In genomic region chr15:67504796-67505195, GRCh38 we compare ENCODE assay signal across 22 cellular contexts. TPM values are rescaled to one million over a fixed set of nuclear protein-coding genes. Genes with fewer than 3 reads are reported as not detected.
DNase-seq lines count a peak whose midpoint lies in the region; ATAC-seq, FAIRE-seq and TF ChIP-seq lines count a peak whose summit lies in the region.
"Had no signal": no experiment of that assay in that cellular context is flagged by ENCODE, and none has a peak within 500 bp of the region (broad histone marks: within the 10 kb centered on the region; RNA-seq: fewer than 3 reads in every experiment).

No MANE protein-coding gene starts in this region.

- no peak overlapping the region for H3K9ac ChIP-seq in astrocyte (ENCODE audit: low read length)
- H3K9ac ChIP-seq: parathyroid adenoma had no signal

- TF ChIP-seq CTCF in HFF-Myc (IDR thresholded peaks at IDR 0.05; ENCODE audit: low read depth, low read length, missing control alignments), result no peak
- TF ChIP-seq CTCF in astrocyte (IDR thresholded peaks at IDR 0.05; ENCODE audit: insufficient read depth, low read depth, low read length), result no peak
- TF ChIP-seq CTCF in D721Med (IDR thresholded peaks at IDR 0.05; ENCODE audit: insufficient read depth, missing control alignments), result no peak

- no peaks in the 10 kb centered on the region for H4K20me1 ChIP-seq in astrocyte (ENCODE audit: insufficient read depth, low read length)

- POLR2A ChIA-PET in activated CD4-positive, alpha-beta memory T cell treated with anti-CD3 and anti-CD28 coated beads, Interleukin-2, amount 10 ng/mL, durations not matched to agents 7 days and 5 days (lab: Charles Lee), result no interaction called here

- H3K4me3 Mint-ChIP-seq in astrocyte (ENCODE audit: unreplicated experiment), result no peak overlapping the region
- H3K4me3 Mint-ChIP-seq in activated CD4-positive, alpha-beta memory T cell treated with anti-CD3 and anti-CD28 coated beads, Interleukin-2, amount 10 ng/mL, durations not matched to agents 7 days and 5 days, result no peak overlapping the region
- H3K4me3 Mint-ChIP-seq: activated T-cell treated with anti-CD3 and anti-CD28 coated beads, Interleukin-2, amount 50 U/mL, for 24 hours; central memory CD8-positive, alpha-beta T cell; nephron progenitor cell had no signal

- H3K36me3 Mint-ChIP-seq in astrocyte (ENCODE audit: low read depth, unreplicated experiment), result peaks cover 2% of the 10 kb centered on the region
- no peaks in the 10 kb centered on the region for H3K36me3 Mint-ChIP-seq in activated CD4-positive, alpha-beta memory T cell treated with anti-CD3 and anti-CD28 coated beads, Interleukin-2, amount 10 ng/mL, durations not matched to agents 7 days and 5 days (ENCODE audit: low read depth)

- H3K4me3 ChIP-seq in HFF-Myc (replicated peaks; ENCODE audit: low read depth, low read length) (no peak overlapping the region), astrocyte (ENCODE audit: insufficient read depth, low read depth, low read length) (no peak overlapping the region)
- H3K4me3 ChIP-seq: sigmoid colon, testis had no signal

- no peak overlapping the region for H3K4me2 ChIP-seq in astrocyte (ENCODE audit: low read length)

- H3K27ac Mint-ChIP-seq in astrocyte (ENCODE audit: unreplicated experiment), result no peak overlapping the region
- no peak overlapping the region for H3K27ac Mint-ChIP-seq in activated CD4-positive, alpha-beta memory T cell treated with anti-CD3 and anti-CD28 coated beads, Interleukin-2, amount 10 ng/mL, durations not matched to agents 7 days and 5 days
- H3K27ac Mint-ChIP-seq: activated T-cell treated with anti-CD3 and anti-CD28 coated beads, Interleukin-2, amount 50 U/mL, for 24 hours; nephron progenitor cell had no signal

- CTCF ChIA-PET in activated CD4-positive, alpha-beta memory T cell treated with anti-CD3 and anti-CD28 coated beads, Interleukin-2, amount 10 ng/mL, durations not matched to agents 7 days and 5 days (lab: Charles Lee), result no interaction called here

- no peaks in the 10 kb centered on the region for H3K4me1 Mint-ChIP-seq in astrocyte (ENCODE audit: low read depth, unreplicated experiment)
- no peaks in the 10 kb centered on the region for H3K4me1 Mint-ChIP-seq in activated CD4-positive, alpha-beta memory T cell treated with anti-CD3 and anti-CD28 coated beads, Interleukin-2, amount 10 ng/mL, durations not matched to agents 7 days and 5 days
- H3K4me1 Mint-ChIP-seq: central memory CD8-positive, alpha-beta T cell had no signal

- H3K27me3 Mint-ChIP-seq in astrocyte (ENCODE audit: low read depth, unreplicated experiment), result no peaks in the 10 kb centered on the region
- peaks cover under 1% of the 10 kb centered on the region for H3K27me3 Mint-ChIP-seq in activated CD4-positive, alpha-beta memory T cell treated with anti-CD3 and anti-CD28 coated beads, Interleukin-2, amount 10 ng/mL, durations not matched to agents 7 days and 5 days
- H3K27me3 Mint-ChIP-seq: activated T-cell treated with anti-CD3 and anti-CD28 coated beads, Interleukin-2, amount 50 U/mL, for 24 hours; central memory CD8-positive, alpha-beta T cell had no signal

- H3K27me3 ChIP-seq in astrocyte (ENCODE audit: insufficient read depth, low read length), result no peaks in the 10 kb centered on the region
- H3K27me3 ChIP-seq: sigmoid colon, testis had no signal

- FAIRE-seq in astrocyte (lab: Jason Lieb, UNC) (peak; percentile 9), D721Med (lab: Jason Lieb, UNC) (no peak)

- no peaks in the 10 kb centered on the region for H3K9me3 Mint-ChIP-seq in astrocyte (ENCODE audit: unreplicated experiment)
- H3K9me3 Mint-ChIP-seq in activated CD4-positive, alpha-beta memory T cell treated with anti-CD3 and anti-CD28 coated beads, Interleukin-2, amount 10 ng/mL, durations not matched to agents 7 days and 5 days, result no peaks in the 10 kb centered on the region
- H3K9me3 Mint-ChIP-seq: activated T-cell treated with anti-CD3 and anti-CD28 coated beads, Interleukin-2, amount 50 U/mL, for 24 hours; central memory CD8-positive, alpha-beta T cell; nephron progenitor cell had no signal

- no peaks in the 10 kb centered on the region for H3K9me3 ChIP-seq in astrocyte (ENCODE audit: insufficient read depth, low read depth, low read length)
- H3K9me3 ChIP-seq: sigmoid colon, testis had no signal

- H3K27ac ChIP-seq in astrocyte (ENCODE audit: low read depth, low read length), result no peak overlapping the region
- H3K27ac ChIP-seq: parathyroid adenoma, sigmoid colon, testis had no signal

- no peaks in the 10 kb centered on the region for H3K36me3 ChIP-seq in astrocyte (ENCODE audit: insufficient read depth, low read length)

- ATAC-seq in GM18498 (IDR thresholded peaks at IDR 0.05; ENCODE audit: unreplicated experiment), result no peak

- no peak overlapping the region for H2AFZ ChIP-seq in astrocyte (ENCODE audit: low read depth, low read length)
- H2AFZ ChIP-seq: parathyroid adenoma had no signal

- no peaks in the 10 kb centered on the region for H3K4me1 ChIP-seq in astrocyte (ENCODE audit: insufficient read depth, low read length)
- H3K4me1 ChIP-seq: parathyroid adenoma, sigmoid colon, testis had no signal

- DNase-seq in AG20443 (ENCODE audit: low spot score), result peak; percentile 71
- DNase-seq in HFF-Myc (ENCODE audit: extremely low read depth, low read depth), result peak; percentile 56
- no peak for DNase-seq in astrocyte (ENCODE audit: low read depth)
- DNase-seq in myocyte (ENCODE audit: low read depth), result peak; percentile 31
- no peak for DNase-seq in activated CD4-positive, alpha-beta memory T cell treated with anti-CD3 and anti-CD28 coated beads, Interleukin-2, amount 10 ng/mL, durations not matched to agents 7 days and 5 days
- DNase-seq in D721Med (ENCODE audit: insufficient read length, low spot score), result no peak
- DNase-seq: activated naive CD4-positive, alpha-beta T cell treated with Interleukin-2 at 50 U/mL for 16 hours; activated T-cell treated with anti-CD3 and anti-CD28 coated beads, Interleukin-2, amount 50 U/mL, for 24 hours; AML-193; DMS79; erythroblast; head of caudate nucleus; midbrain; NCI-H1048; NCI-H2081; nephron progenitor cell; sigmoid colon; T-helper 9 cell; testis had no signal

- no peaks in the 10 kb centered on the region for H3K79me2 ChIP-seq in astrocyte (ENCODE audit: insufficient read depth, low read length)
- H3K79me2 ChIP-seq: parathyroid adenoma had no signal

RNA-seq across cellular contexts. Expression of gene C15orf61, which starts 16.1 kb away (rescaled TPM):
- total RNA-seq in astrocyte, result 4.3 and 4.7 TPM in 2 replicates
- total RNA-seq in myocyte, result 4.6 and 9.8 TPM in 2 replicates
- 5.1 TPM for polyA plus RNA-seq in myocyte (2012)
- 1 to 10 TPM; 5.2 to 5.3 TPM for total RNA-seq in activated CD4-positive, alpha-beta memory T cell treated with anti-CD3 and anti-CD28 coated beads, Interleukin-2, amount 10 ng/mL, durations not matched to agents 7 days and 5 days

RNA-seq across cellular contexts. Expression of gene MAP2K5, which starts 37.7 kb away (rescaled TPM):
- total RNA-seq in astrocyte (11.6 and 14.3 TPM in 2 replicates), myocyte (5.6 and 8.9 TPM in 2 replicates)
- polyA plus RNA-seq in myocyte (2012), result 16.7 TPM
- total RNA-seq in activated CD4-positive, alpha-beta memory T cell treated with anti-CD3 and anti-CD28 coated beads, Interleukin-2, amount 10 ng/mL, durations not matched to agents 7 days and 5 days, result 10 to 100 TPM; 16.9 to 17.4 TPM

Comparison
In these comparisons a context has a peak if more than half of its experiments do, and no peak if none do; other contexts are left out.
1. DNase-seq: peak in AG20443 (single experiment), HFF-Myc (single experiment) and myocyte (single experiment); none in astrocyte (single experiment), activated CD4-positive, alpha-beta memory T cell treated with anti-CD3 and anti-CD28 coated beads, Interleukin-2, amount 10 ng/mL, durations not matched to agents 7 days and 5 days (single experiment) and D721Med (single experiment).